ENCODE assay signal across 30 cellular contexts in genomic region chr21:15929536-15929935, GRCh38.
"Had no signal": no experiment of that assay in that cellular context is flagged by ENCODE, and none has a peak within 500 bp of the region (broad histone marks: within the 10 kb centered on the region; RNA-seq: fewer than 3 reads in every experiment).

No MANE protein-coding gene starts in this region.

- H3K9ac ChIP-seq: KMS-11, SK-N-SH had no signal

- H3K4me3 Mint-ChIP-seq: activated CD4-positive, alpha-beta T cell treated with anti-CD3 and anti-CD28 coated beads for 36 hours; activated CD4-positive, alpha-beta T cell treated with anti-CD3 and anti-CD28 coated beads, Interleukin-2, amount 10 ng/mL, durations not matched to agents 7 days and 5 days; activated CD8-positive, alpha-beta T cell treated with anti-CD3 and anti-CD28 coated beads, Interleukin-2, amount 10 ng/mL, durations not matched to agents 7 days and 5 days; activated naive CD4-positive, alpha-beta T cell treated with anti-CD3 and anti-CD28 coated beads for 36 hours; activated T-cell treated with anti-CD3 and anti-CD28 coated beads, Interleukin-2, amount 50 U/mL, for 24 hours; T-helper 1 cell treated with Interleukin-12 subunit alpha and Interleukin-12 subunit beta and Interleukin-4 antibody, amounts not matched to agents 30 μg/mL and 1 μg/mL, for 36 hours; T-helper 2 cell treated with Interferon-gamma antibody and Interleukin-4, amounts not matched to agents 5 μg/mL and 100 μg/mL, for 36 hours; WTC11 had no signal

- H3K4me3 ChIP-seq: adrenal gland, body of pancreas, breast epithelium had no signal

- H3K36me3 ChIP-seq: adrenal gland, breast epithelium had no signal

- H3K36me3 Mint-ChIP-seq: activated naive CD4-positive, alpha-beta T cell treated with anti-CD3 and anti-CD28 coated beads, Interleukin-2, amount 50 U/mL, for 72 hours; WTC11 had no signal

- H3K4me1 ChIP-seq: adrenal gland, body of pancreas, breast epithelium had no signal

- H3K4me1 Mint-ChIP-seq: activated CD4-positive, alpha-beta T cell treated with anti-CD3 and anti-CD28 coated beads for 36 hours; activated CD4-positive, alpha-beta T cell treated with anti-CD3 and anti-CD28 coated beads, Interleukin-2, amount 10 ng/mL, durations not matched to agents 7 days and 5 days; WTC11 had no signal

- ATAC-seq: activated CD4-positive, alpha-beta T cell treated with anti-CD3 and anti-CD28 coated beads for 36 hours; activated CD4-positive, CD25-positive, alpha-beta regulatory T cell treated with anti-CD3 and anti-CD28 coated beads, Interleukin-2, amount 50 U/mL, for 24 hours; activated CD8-positive, alpha-beta T cell treated with anti-CD3 and anti-CD28 coated beads, Interleukin-2, amount 10 ng/mL, durations not matched to agents 7 days and 5 days; activated naive CD4-positive, alpha-beta T cell treated with anti-CD3 and anti-CD28 coated beads, Interleukin-2, amount 50 U/mL, for 72 hours; body of pancreas; WTC11 had no signal

- H3K27me3 ChIP-seq: adrenal gland, body of pancreas, breast epithelium had no signal

- H3K27ac Mint-ChIP-seq: activated CD4-positive, alpha-beta T cell treated with anti-CD3 and anti-CD28 coated beads for 36 hours; activated CD4-positive, alpha-beta T cell treated with anti-CD3 and anti-CD28 coated beads, Interleukin-2, amount 10 ng/mL, durations not matched to agents 7 days and 5 days; activated CD8-positive, alpha-beta T cell treated with anti-CD3 and anti-CD28 coated beads, Interleukin-2, amount 10 ng/mL, durations not matched to agents 7 days and 5 days; activated naive CD4-positive, alpha-beta T cell treated with anti-CD3 and anti-CD28 coated beads for 36 hours; activated naive CD4-positive, alpha-beta T cell treated with anti-CD3 and anti-CD28 coated beads, Interleukin-2, amount 50 U/mL, for 72 hours; activated T-cell treated with anti-CD3 and anti-CD28 coated beads, Interleukin-2, amount 50 U/mL, for 24 hours; activated T-helper 2 cell treated with anti-CD3 and anti-CD28 coated beads, Interferon-gamma antibody, Interleukin-2, Interleukin-4, amounts not matched to agents 10 μg/mL and 5 μg/mL and 100 μg/mL, durations not matched to agents 14 hours and 24 hours and 36 hours; T-helper 1 cell treated with Interleukin-12 subunit alpha and Interleukin-12 subunit beta and Interleukin-4 antibody, amounts not matched to agents 30 μg/mL and 1 μg/mL, for 36 hours; T-helper 2 cell treated with Interferon-gamma antibody and Interleukin-4, amounts not matched to agents 5 μg/mL and 100 μg/mL, for 36 hours; WTC11 had no signal

- H3K9me3 Mint-ChIP-seq: activated CD4-positive, alpha-beta T cell treated with anti-CD3 and anti-CD28 coated beads, Interleukin-2, amount 10 ng/mL, durations not matched to agents 7 days and 5 days; activated T-cell treated with anti-CD3 and anti-CD28 coated beads, Interleukin-2, amount 50 U/mL, for 24 hours; activated T-helper 2 cell treated with anti-CD3 and anti-CD28 coated beads, Interferon-gamma antibody, Interleukin-2, Interleukin-4, amounts not matched to agents 10 μg/mL and 5 μg/mL and 100 μg/mL, durations not matched to agents 14 hours and 24 hours and 36 hours; T-helper 1 cell treated with Interleukin-12 subunit alpha and Interleukin-12 subunit beta and Interleukin-4 antibody, amounts not matched to agents 30 μg/mL and 1 μg/mL, for 36 hours; T-helper 2 cell treated with Interferon-gamma antibody and Interleukin-4, amounts not matched to agents 5 μg/mL and 100 μg/mL, for 36 hours had no signal

- H3K27ac ChIP-seq: adrenal gland, body of pancreas, breast epithelium, KMS-11 had no signal

- DNase-seq: activated CD4-positive, alpha-beta T cell treated with anti-CD3 and anti-CD28 coated beads for 36 hours; activated CD4-positive, alpha-beta T cell treated with anti-CD3 and anti-CD28 coated beads, Interleukin-2, amount 10 ng/mL, durations not matched to agents 7 days and 5 days; activated CD4-positive, alpha-beta T cell treated with anti-CD3 and anti-CD28 coated beads, Interleukin-2, amount 50 U/mL, for 48 hours; activated CD8-positive, alpha-beta T cell treated with anti-CD3 and anti-CD28 coated beads, Interleukin-2, amount 10 ng/mL, durations not matched to agents 7 days and 5 days; activated gamma-delta T cell; activated naive CD4-positive, alpha-beta T cell treated with anti-CD3 and anti-CD28 coated beads for 36 hours; activated T-cell treated with anti-CD3 and anti-CD28 coated beads, Interleukin-2, amount 50 U/mL, for 24 hours; adrenal gland; body of pancreas; NCI-H1105; NCI-H1417 treated with DMSO at 0.1 percent for 48 hours; NCI-H187 treated with DMSO at 0.1 percent for 48 hours; NCI-H2081; NCI-H2171 treated with DMSO at 0.1 percent for 48 hours; NCI-H2227 treated with DMSO at 0.1 percent for 48 hours; NCI-H446; NCI-H510A treated with DMSO at 0.1 percent for 48 hours; NCI-H526 treated with DMSO at 0.1 percent for 48 hours; NCI-H82; NK-92 treated with Interleukin-12 subunit alpha and Interleukin-12 subunit beta, amount 100 ng/mL, for 24 hours; Right ventricle myocardium superior; SK-N-SH had no signal

- H3K9me3 ChIP-seq: adrenal gland, body of pancreas, breast epithelium, SK-N-SH had no signal
